Comparison of ENCODE assay signal across 8 cellular contexts in the genomic region with DNA sequence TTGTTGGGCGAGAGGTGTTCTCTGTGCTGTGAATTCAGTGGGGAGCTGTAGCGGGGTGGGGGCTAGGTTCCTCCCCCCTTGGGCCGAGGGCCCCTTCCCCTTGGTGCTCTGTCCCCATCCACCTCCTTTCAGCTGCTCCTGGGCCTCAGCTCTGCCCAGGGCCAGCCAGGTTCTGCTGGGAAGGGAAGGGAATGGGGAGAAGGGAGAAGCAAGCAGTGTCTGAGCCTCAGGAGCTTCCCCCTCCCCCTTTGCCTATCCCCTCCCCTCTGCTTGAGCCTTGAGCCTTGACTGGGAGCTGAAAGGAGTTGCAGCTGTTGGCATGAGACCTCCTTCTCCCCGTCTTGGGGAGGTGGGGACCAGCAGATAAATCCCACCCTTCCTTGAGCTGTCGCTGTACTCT. TPM values are rescaled to one million over a fixed set of nuclear protein-coding genes. Genes with fewer than 3 reads are reported as not detected.
DNase-seq lines count a peak whose midpoint lies in the region; ATAC-seq, FAIRE-seq and TF ChIP-seq lines count a peak whose summit lies in the region.

No MANE protein-coding gene starts in this region.

- BruUV-seq in Panc1 (replicated peaks; lab: Mats Ljungman, UMichigan) = no TSS peak

- H3K9me3 ChIP-seq in Panc1 (ENCODE audit: control insufficient read depth, insufficient read depth, low read depth, low read length) (no peaks in the 10 kb centered on the region), pancreas (no peaks in the 10 kb centered on the region)

- 40 to 52% methylated on average over 5 of the region's 5 CpGs for WGBS in pancreas, 2 donors

- H3K27ac ChIP-seq in Panc1 (ENCODE audit: low read length) (peak overlapping the region; percentile 89), pancreas (peak overlapping the region; percentile 64 to 79 (median 70))

- peaks cover 17% of the 10 kb centered on the region for H3K4me1 ChIP-seq in Panc1 (ENCODE audit: control insufficient read depth, insufficient read depth, low read length)
- peaks cover 0 to 21% (median 3%) of the 10 kb centered on the region in 3 donors for H3K4me1 ChIP-seq in pancreas

- H3K27me3 ChIP-seq in Panc1 (ENCODE audit: control insufficient read depth, insufficient read depth, low read length) (no peaks in the 10 kb centered on the region), pancreas (no peaks in the 10 kb centered on the region)

- in situ Hi-C loops in Panc1 (cut with HindIII; ENCODE audit: low pct_unique_long_range_greater_than_20kb, low sequenced_read_pairs) = no loop called here

- peaks cover 5% of the 10 kb centered on the region; the same call in 1 of the 2 replicates for H3K36me3 ChIP-seq in Panc1 (ENCODE audit: control insufficient read depth, insufficient read depth, low read length)
- H3K36me3 ChIP-seq in pancreas = peaks cover 0 to 18% (median 6%) of the 10 kb centered on the region in 3 donors

- ATAC-seq in GM18505 (IDR thresholded peaks at IDR 0.05; ENCODE audit: unreplicated experiment) (peak; percentile 4), Panc1 (peak; percentile 43), esophagus mucosa (peak; percentile 15), pancreas (peak; percentile 9 to 31 (median 20)), GM21529 (IDR thresholded peaks at IDR 0.05; ENCODE audit: unreplicated experiment) (no peak), GM18858 (IDR thresholded peaks at IDR 0.05; ENCODE audit: unreplicated experiment) (no peak)

- POLR2A ChIA-PET in Panc1 (lab: Charles Lee) = interaction anchor here (0.6 to 0.7 kb wide), 3 partner anchors 16 to 706 kb away, joined by 3 to 5 read pairs (median 3); no protein-coding TSS in a partner anchor

- DNase-seq in Panc1 (ENCODE audit: low read depth, low spot score) (no peak), pancreas (peak in 1 of 6 donors; percentile 49), T-helper 9 cell (no peak), inferior parietal cortex (ENCODE audit: extremely low spot score) (no peak)

- FAIRE-seq in pancreas (lab: Jason Lieb, UNC) = no peak

- intact Hi-C loops in Panc1 (cut with micrococcal nuclease; ENCODE audit: unreplicated experiment) (no loop called here), pancreas (cut with DNase I) (no loop called here)

- TF ChIP-seq POLR2A in GM18505 (IDR thresholded peaks at IDR 0.05; ENCODE audit: borderline replicate concordance, extremely low read depth, insufficient read depth, insufficient read length) = no peak

- CTCF ChIA-PET in Panc1 (lab: Charles Lee) = interaction anchor here (1.1 kb wide), 1 partner anchor 119 kb away, joined by 3 read pairs; no protein-coding TSS in a partner anchor

- TF ChIP-seq CTCF in Panc1 (IDR thresholded peaks at IDR 0.05) (no peak), pancreas (IDR thresholded peaks at IDR 0.05) (no peak)

- H3K4me3 ChIP-seq in Panc1 (ENCODE audit: low read depth in 2 of 2, low read length in 2 of 2) (peak overlapping the region; percentile 63 to 99), pancreas (peak overlapping the region in 3 of 4 donors; percentile 60 to 96 (median 81))

RNA-seq across cellular contexts. Expression of a gene that starts 0.6 kb away (rescaled TPM):
- total RNA-seq in Panc1 (2021; ENCODE audit: unreplicated experiment) (106 TPM), esophagus mucosa (48.3 TPM), pancreas (10 to 100 TPM; 13.2 to 27.1 (median 22.3) TPM)
- polyA plus RNA-seq in Panc1 (2012; ENCODE audit: insufficient read length) = 80.3 TPM
- 10 to 100 TPM; 21.2 to 32.9 TPM for polyA plus RNA-seq in pancreas

RNA-seq across cellular contexts. Expression of a gene that starts 6.8 kb away (rescaled TPM):
- total RNA-seq in Panc1 (2021; ENCODE audit: unreplicated experiment) (60.9 TPM), esophagus mucosa (32.6 TPM), pancreas (10 to 100 TPM; 19.7 to 40.6 (median 28.0) TPM)
- polyA plus RNA-seq in Panc1 (2012; ENCODE audit: insufficient read length) = 58.5 TPM
- polyA plus RNA-seq in pancreas = 10 to 100 TPM; 48.5 to 48.8 TPM

RNA-seq across cellular contexts. Expression of a gene that starts 7.1 kb away (rescaled TPM):
- total RNA-seq in Panc1 (2021; ENCODE audit: unreplicated experiment) = 111 TPM
- 125 TPM for polyA plus RNA-seq in Panc1 (2012; ENCODE audit: insufficient read length)
- total RNA-seq in esophagus mucosa = 46.1 TPM
- 10 to 100 TPM; 16.5 to 26.5 (median 22.6) TPM for total RNA-seq in pancreas
- 10 to 100 TPM; 44.1 to 48.7 TPM for polyA plus RNA-seq in pancreas

RNA-seq across cellular contexts. Expression of a gene that starts 32.8 kb away (rescaled TPM):
- total RNA-seq in Panc1 (2021; ENCODE audit: unreplicated experiment) (32.1 TPM), esophagus mucosa (10.3 TPM), pancreas (10 to 100 TPM in 4 of 6 donors, 1 to 10 TPM in 2; 8.6 to 21.4 (median 12.2) TPM)
- polyA plus RNA-seq in Panc1 (2012; ENCODE audit: insufficient read length) = 30.5 TPM
- 10 to 100 TPM; 17.1 to 20.4 TPM for polyA plus RNA-seq in pancreas

RNA-seq across cellular contexts. Expression of a gene that starts 36.5 kb away (rescaled TPM):
- total RNA-seq in Panc1 (2021; ENCODE audit: unreplicated experiment) (63.6 TPM), esophagus mucosa (21.2 TPM), pancreas (10 to 100 TPM in 5 of 6 donors, 1 to 10 TPM in 1; 9.6 to 17.2 (median 11.3) TPM)
- polyA plus RNA-seq in Panc1 (2012; ENCODE audit: insufficient read length) = 65.0 TPM
- 10 to 100 TPM; 16.8 to 18.7 TPM for polyA plus RNA-seq in pancreas

Comparison
In these comparisons a context has a peak if more than half of its experiments do, and no peak if none do; other contexts are left out.
1. ATAC-seq: peak in GM18505 (single experiment), Panc1 (single experiment), esophagus mucosa (single experiment) and pancreas (4 of 4); none in GM21529 (single experiment) and GM18858 (single experiment).